Comparison of ENCODE assay signal across 10 cellular contexts in the genomic region with DNA sequence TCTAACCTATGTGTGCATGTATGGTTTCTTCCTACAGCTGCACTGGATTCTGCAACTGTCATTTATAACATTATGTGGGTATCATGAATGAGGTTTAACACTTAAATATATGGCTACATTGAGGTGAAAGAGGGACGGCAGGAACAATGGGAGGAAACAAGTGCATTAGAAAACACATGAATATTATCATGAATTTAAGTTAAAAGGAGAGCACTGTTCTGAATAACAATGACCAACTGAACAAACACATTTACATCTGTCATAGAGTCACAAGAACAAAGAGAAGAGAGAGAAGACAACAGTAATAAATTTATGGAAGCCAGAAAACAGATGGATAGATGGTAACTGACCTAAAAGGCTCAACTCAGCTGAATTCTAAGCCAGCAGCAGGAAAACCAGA.
"Had no signal": no experiment of that assay in that cellular context is flagged by ENCODE, and none has a peak within 500 bp of the region (broad histone marks: within the 10 kb centered on the region; RNA-seq: fewer than 3 reads in every experiment).

No MANE protein-coding gene starts in this region.

- H3K9me3 Mint-ChIP-seq: HFFc6, IgD-negative memory B cell had no signal

- H3K4me1 ChIP-seq: HAP-1 had no signal

- H3K36me3 Mint-ChIP-seq: IgD-negative memory B cell had no signal

- ATAC-seq: HCT116, HepG2 had no signal

- H3K4me3 Mint-ChIP-seq: HFFc6, IgD-negative memory B cell had no signal

- H3K9me3 ChIP-seq: HAP-1 had no signal

- H3K4me2 ChIP-seq: KMS-11 had no signal

- H3K27ac ChIP-seq: HL-60, KMS-11 had no signal

- DNase-seq: GOT3, H7, HFFc6, KBM-7 had no signal

- H3K27ac Mint-ChIP-seq: HFFc6, IgD-negative memory B cell had no signal

- H3K36me3 ChIP-seq: HAP-1 had no signal

- H3K4me3 ChIP-seq: HAP-1 had no signal

- FAIRE-seq: HepG2 had no signal

- H3K9ac ChIP-seq: KMS-11 had no signal
